ENCODE assay signal across 14 cellular contexts in the genomic region with DNA sequence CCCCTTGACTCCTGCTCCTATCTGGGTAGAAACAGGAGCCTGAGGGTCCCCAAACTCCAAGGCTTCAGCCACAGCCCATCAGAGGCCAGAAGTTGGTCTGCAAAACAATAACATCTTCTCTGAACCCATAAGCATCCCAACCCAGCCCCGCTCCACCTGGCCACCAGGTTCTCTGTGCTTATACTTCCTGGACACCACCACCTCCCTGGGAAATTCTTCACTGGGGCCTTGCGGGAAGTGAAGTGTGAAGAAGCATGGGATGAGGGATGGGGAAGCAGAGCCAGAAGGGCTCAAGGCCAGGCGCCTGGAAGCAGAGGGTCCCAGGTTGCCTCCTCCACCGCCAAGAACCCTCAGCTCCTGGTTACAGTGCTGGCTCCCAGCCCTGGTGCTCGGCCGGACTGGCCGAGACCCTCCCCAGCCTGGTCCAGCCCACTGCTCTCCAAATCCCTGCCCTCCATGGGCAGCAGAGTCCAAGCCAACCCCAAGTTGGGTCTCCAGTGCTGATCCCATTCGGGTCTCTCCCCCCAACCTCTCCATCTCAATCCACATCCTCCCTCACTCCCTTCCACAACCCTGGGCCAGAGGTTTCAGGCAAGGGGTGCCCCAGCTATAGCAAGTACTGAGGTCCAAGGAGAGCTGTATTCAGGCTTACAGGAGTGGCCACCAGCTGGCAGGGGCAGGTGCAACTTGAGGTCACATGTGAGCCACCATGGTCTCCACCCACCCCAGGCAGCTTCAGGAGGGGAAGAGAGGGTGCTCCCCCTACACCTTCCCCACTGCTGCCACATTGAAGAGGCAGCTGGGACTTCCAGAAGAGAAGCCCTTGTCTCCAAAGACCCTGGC.
DNase-seq lines count a peak whose midpoint lies in the region; ATAC-seq, FAIRE-seq and TF ChIP-seq lines count a peak whose summit lies in the region.
"Had no signal": no experiment of that assay in that cellular context is flagged by ENCODE, and none has a peak within 500 bp of the region (broad histone marks: within the 10 kb centered on the region; RNA-seq: fewer than 3 reads in every experiment).

No MANE protein-coding gene starts in this region.

- intact Hi-C loops in HepG2 (cut with micrococcal nuclease; ENCODE audit: unreplicated experiment) = loop anchor here (5.0 kb wide), 1 partner anchor 40 kb away; no protein-coding TSS in a partner anchor

- H3K4me1 ChIP-seq in HepG2 (ENCODE audit: insufficient read depth, low read length) (peaks cover 76% of the 10 kb centered on the region), smooth muscle cell (ENCODE audit: low read depth) (peaks cover 19% of the 10 kb centered on the region), neural progenitor cell (peaks cover 6% of the 10 kb centered on the region)

- peaks cover 35% of the 10 kb centered on the region; the same call in 1 of the 2 replicates for H4K20me1 ChIP-seq in HepG2 (ENCODE audit: insufficient read depth, low read length)
- H4K20me1 ChIP-seq in smooth muscle cell (ENCODE audit: low read depth) = peaks cover 69% of the 10 kb centered on the region
- no peaks in the 10 kb centered on the region for H4K20me1 ChIP-seq in neural progenitor cell (ENCODE audit: low read depth)

- POLR2A ChIA-PET in HepG2 (lab: Yijun Ruan, JAX) = no interaction called here

- H3K9me3 ChIP-seq in HepG2 (ENCODE audit: low read length) = no peaks in the 10 kb centered on the region
- no peaks in the 10 kb centered on the region for H3K9me3 ChIP-seq in smooth muscle cell (replicated peaks; ENCODE audit: low read depth)
- no peaks in the 10 kb centered on the region for H3K9me3 ChIP-seq in neural progenitor cell (ENCODE audit: low read depth)
- H3K9me3 ChIP-seq: Caco-2 had no signal

- TF ChIP-seq POLR2A in HepG2 (IDR thresholded peaks at IDR 0.05; ENCODE audit: insufficient read depth in 1 of 2, low read depth in 2 of 2, low read length in 2 of 2) = no peak

- no peak overlapping the region for H3K27ac Mint-ChIP-seq in neural progenitor cell

- H3F3A ChIP-seq in smooth muscle cell (ENCODE audit: low read depth) (peaks cover 12% of the 10 kb centered on the region), neural progenitor cell (ENCODE audit: low read depth) (no peaks in the 10 kb centered on the region)

- FAIRE-seq in HepG2 (lab: Jason Lieb, UNC) = no peak
- FAIRE-seq: GM12891 had no signal

- TF ChIP-seq RAD21 in HepG2 (CRISPR knock-in tag; IDR thresholded peaks at IDR 0.05) = no peak

- BruUV-seq in HepG2 (replicated peaks; lab: Mats Ljungman, UMichigan) = no TSS peak

- TF ChIP-seq EP300 in HepG2 (IDR thresholded peaks at IDR 0.05; ENCODE audit: low read depth in 2 of 2, low read length in 2 of 2) = no peak
- TF ChIP-seq EP300 in HepG2 (CRISPR knock-in tag; IDR thresholded peaks at IDR 0.05; ENCODE audit: borderline replicate concordance) = no peak

- in situ Hi-C loops in brain microvascular endothelial cell (cut with HindIII; ENCODE audit: low pct_ligation_motif_present, low sequenced_read_pairs) (no loop called here), HepG2 (cut with HindIII; ENCODE audit: extremely low pct_ligation_motif_present, low pct_unique_long_range_greater_than_20kb) (no loop called here)

- DNase-seq in DMS79 (lab: John Stamatoyannopoulos, UW) (peak; percentile 10), brain microvascular endothelial cell (no peak), HepG2 (ENCODE audit: low spot score) (no peak), smooth muscle cell (lab: John Stamatoyannopoulos, UW; ENCODE audit: unreplicated experiment) (no peak), UCSD-AML1 (lab: John Stamatoyannopoulos, UW; ENCODE audit: unreplicated experiment) (no peak), neural progenitor cell (ENCODE audit: low spot score) (no peak)
- DNase-seq: activated CD4-positive, alpha-beta T cell treated with anti-CD3 and anti-CD28 coated beads, Interleukin-2, amount 50 U/mL, for 48 hours; Caco-2; glutamatergic neuron; NCI-H2171 treated with DMSO at 0.1 percent for 48 hours had no signal

- H3K9ac ChIP-seq in HepG2 (ENCODE audit: insufficient read depth, low read depth, low read length) = peak overlapping the region; percentile 73; the same call in 1 of the 2 replicates
- H3K9ac ChIP-seq in smooth muscle cell (ENCODE audit: low read depth) = no peak overlapping the region
- H3K9ac ChIP-seq in neural progenitor cell = no peak overlapping the region

- TF ChIP-seq CTCF in brain microvascular endothelial cell (IDR thresholded peaks at IDR 0.05; ENCODE audit: low read depth, low read length, missing control alignments) (no peak), HepG2 (CRISPR knock-in tag; IDR thresholded peaks at IDR 0.05) (no peak), smooth muscle cell (IDR thresholded peaks at IDR 0.05; ENCODE audit: borderline replicate concordance, insufficient read depth, poor library complexity, severe bottlenecking) (no peak), neural progenitor cell (IDR thresholded peaks at IDR 0.05) (no peak)

- H3K27me3 Mint-ChIP-seq in neural progenitor cell (ENCODE audit: insufficient read depth, low read depth) = peaks cover 7% of the 10 kb centered on the region

- H3K36me3 ChIP-seq in brain microvascular endothelial cell (replicated peaks) (no peaks in the 10 kb centered on the region), HepG2 (replicated peaks in 1 of 2; ENCODE audit: control insufficient read depth in 1 of 2, insufficient read depth in 2 of 2, low read length in 2 of 2) (no peaks in the 10 kb centered on the region; a peak in 1 of 5 replicates), smooth muscle cell (ENCODE audit: low read depth) (no peaks in the 10 kb centered on the region), neural progenitor cell (no peaks in the 10 kb centered on the region)

- CTCF ChIA-PET in HepG2 (lab: Yijun Ruan, JAX; ENCODE audit: low intra/inter-chr PET ratio, low total read pairs) = no interaction called here

- H3K27ac ChIP-seq in brain microvascular endothelial cell (no peak overlapping the region), HepG2 (ENCODE audit: extremely low read length, insufficient read depth, low read length) (no peak overlapping the region), smooth muscle cell (ENCODE audit: low read depth) (peak overlapping the region; percentile 96), neural progenitor cell (no peak overlapping the region)

- H3K4me3 Mint-ChIP-seq in neural progenitor cell = no peak overlapping the region

- no peaks in the 10 kb centered on the region for H3K36me3 Mint-ChIP-seq in neural progenitor cell
- H3K36me3 Mint-ChIP-seq: brain had no signal

- H3K27me3 ChIP-seq in brain microvascular endothelial cell (replicated peaks) (no peaks in the 10 kb centered on the region), HepG2 (ENCODE audit: control insufficient read depth in 1 of 2, insufficient read depth in 2 of 2, low read length in 2 of 2) (peaks cover 4 to 31% of the 10 kb centered on the region in 2 experiments; a peak in 4 of 5 replicates), smooth muscle cell (ENCODE audit: low read depth) (no peaks in the 10 kb centered on the region), neural progenitor cell (no peaks in the 10 kb centered on the region)

- H3K79me2 ChIP-seq in HepG2 (ENCODE audit: insufficient read depth, low read length) = peaks cover 31% of the 10 kb centered on the region
- H3K79me2 ChIP-seq in smooth muscle cell (ENCODE audit: low read depth) = peaks cover 87% of the 10 kb centered on the region
- no peaks in the 10 kb centered on the region for H3K79me2 ChIP-seq in neural progenitor cell (ENCODE audit: low read depth)

- H2AFZ ChIP-seq in HepG2 (ENCODE audit: low read length) (no peak overlapping the region), smooth muscle cell (ENCODE audit: low read depth) (no peak overlapping the region), neural progenitor cell (replicated peaks) (no peak overlapping the region)

- H3K4me1 Mint-ChIP-seq in neural progenitor cell = peaks cover 15% of the 10 kb centered on the region

- 81% methylated on average over 8 of the region's 8 CpGs for WGBS in HepG2 (ENCODE audit: low lambda C conversion rate)
- 96% methylated on average over 8 of the region's 8 CpGs for WGBS in smooth muscle cell (ENCODE audit: low lambda C conversion rate)

- H3K4me3 ChIP-seq in brain microvascular endothelial cell (ENCODE audit: low read depth, low read length) (peak overlapping the region; percentile 72), HepG2 (replicated peaks in 1 of 3; ENCODE audit: insufficient read depth in 1 of 3, low read depth in 2 of 3, low read length in 3 of 3) (peak overlapping the region; percentile 65 to 92 (median 86)), smooth muscle cell (peak overlapping the region; percentile 49), neural progenitor cell (no peak overlapping the region)

- ATAC-seq in HepG2 = no peak
- ATAC-seq in HG02623 (IDR thresholded peaks at IDR 0.05; ENCODE audit: unreplicated experiment) = no peak
- no peak for ATAC-seq in GM19035 (IDR thresholded peaks at IDR 0.05; ENCODE audit: unreplicated experiment)

- H3K4me2 ChIP-seq in HepG2 (ENCODE audit: low read depth, low read length) (peak overlapping the region; percentile 98), smooth muscle cell (peak overlapping the region; percentile 83), neural progenitor cell (no peak overlapping the region)

- H3K9me3 Mint-ChIP-seq in neural progenitor cell = no peaks in the 10 kb centered on the region

TF ChIP-seq in HepG2, 621 proteins besides CTCF, POLR2A, EP300 and RAD21 (continues in another document):
- TF ChIP-seq ZNF33B (CRISPR knock-in tag; IDR thresholded peaks at IDR 0.05) (no peak), SIN3A (IDR thresholded peaks at IDR 0.05; ENCODE audit: borderline replicate concordance, low read depth, low read length) (0 out of 2 replicates have a peak, but pooled peaks have one; percentile 41)
- TF ChIP-seq, protein P1, sequence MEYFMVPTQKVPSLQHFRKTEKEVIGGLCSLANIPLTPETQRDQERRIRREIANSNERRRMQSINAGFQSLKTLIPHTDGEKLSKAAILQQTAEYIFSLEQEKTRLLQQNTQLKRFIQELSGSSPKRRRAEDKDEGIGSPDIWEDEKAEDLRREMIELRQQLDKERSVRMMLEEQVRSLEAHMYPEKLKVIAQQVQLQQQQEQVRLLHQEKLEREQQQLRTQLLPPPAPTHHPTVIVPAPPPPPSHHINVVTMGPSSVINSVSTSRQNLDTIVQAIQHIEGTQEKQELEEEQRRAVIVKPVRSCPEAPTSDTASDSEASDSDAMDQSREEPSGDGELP (IDR thresholded peaks at IDR 0.05; ENCODE audit: borderline replicate concordance, low read depth) = peak; percentile 50; the same call in 1 of the 2 replicates
- TF ChIP-seq, protein P2, sequence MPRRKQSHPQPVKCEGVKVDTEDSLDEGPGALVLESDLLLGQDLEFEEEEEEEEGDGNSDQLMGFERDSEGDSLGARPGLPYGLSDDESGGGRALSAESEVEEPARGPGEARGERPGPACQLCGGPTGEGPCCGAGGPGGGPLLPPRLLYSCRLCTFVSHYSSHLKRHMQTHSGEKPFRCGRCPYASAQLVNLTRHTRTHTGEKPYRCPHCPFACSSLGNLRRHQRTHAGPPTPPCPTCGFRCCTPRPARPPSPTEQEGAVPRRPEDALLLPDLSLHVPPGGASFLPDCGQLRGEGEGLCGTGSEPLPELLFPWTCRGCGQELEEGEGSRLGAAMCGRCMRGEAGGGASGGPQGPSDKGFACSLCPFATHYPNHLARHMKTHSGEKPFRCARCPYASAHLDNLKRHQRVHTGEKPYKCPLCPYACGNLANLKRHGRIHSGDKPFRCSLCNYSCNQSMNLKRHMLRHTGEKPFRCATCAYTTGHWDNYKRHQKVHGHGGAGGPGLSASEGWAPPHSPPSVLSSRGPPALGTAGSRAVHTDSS (CRISPR knock-in tag; conservative IDR thresholded peaks at IDR 0.05) = no peak
